In genomic region chr5:36537729-36538128, GRCh38 we compare ENCODE assay signal across 20 cellular contexts.
"Had no signal": no experiment of that assay in that cellular context is flagged by ENCODE, and none has a peak within 500 bp of the region (broad histone marks: within the 10 kb centered on the region; RNA-seq: fewer than 3 reads in every experiment).

No MANE protein-coding gene starts in this region.

- ATAC-seq: activated naive CD4-positive, alpha-beta T cell treated with anti-CD3 and anti-CD28 coated beads, Interleukin-2, amount 50 U/mL, for 72 hours; activated T-helper 17 cell treated with anti-CD3 and anti-CD28 coated beads, Interleukin-2, amount 50 U/mL, for 72 hours; naive thymus-derived CD8-positive, alpha-beta T cell; WTC11 had no signal

- H3K9me3 ChIP-seq: breast epithelium, neutrophil, ovary, psoas muscle, testis had no signal

- H3K27me3 ChIP-seq: breast epithelium, neutrophil, ovary, testis had no signal

- DNase-seq: activated CD8-positive, alpha-beta memory T cell treated with anti-CD3 and anti-CD28 coated beads, Interleukin-2, amount 50 U/mL, for 4 hours; activated T-cell treated with anti-CD3 and anti-CD28 coated beads, Interleukin-2, amount 50 U/mL, for 24 hours; aorta; cortex of kidney; endodermal cell; kidney; naive thymus-derived CD8-positive, alpha-beta T cell; ovary; psoas muscle; stimulated activated CD4-positive, alpha-beta T cell treated with anti-CD3 and anti-CD28 coated beads, Interleukin-2, amount 100 ng/mL, for 48 hours; stimulated activated CD8-positive, alpha-beta memory T cell treated with anti-CD3 and anti-CD28 coated beads, Interleukin-4, amount 100 ng/mL, for 48 hours; stimulated activated naive CD4-positive, alpha-beta T cell; T-helper 1 cell; T-helper 9 cell; testis had no signal

- H3K4me1 ChIP-seq: breast epithelium, testis had no signal

- H3K36me3 ChIP-seq: breast epithelium, neutrophil, ovary had no signal

- H3K4me3 ChIP-seq: breast epithelium, ovary, psoas muscle, testis had no signal

- H3K27ac ChIP-seq: breast epithelium, neutrophil, ovary, psoas muscle, testis had no signal
